Comparison of ENCODE assay signal across 9 cellular contexts in genomic region chr4:113899260-113900177, GRCh38.
DNase-seq lines count a peak whose midpoint lies in the region; ATAC-seq and TF ChIP-seq lines count a peak whose summit lies in the region.
"Had no signal": no experiment of that assay in that cellular context is flagged by ENCODE, and none has a peak within 500 bp of the region (broad histone marks: within the 10 kb centered on the region; RNA-seq: fewer than 3 reads in every experiment).

No MANE protein-coding gene starts in this region.

- intact Hi-C loops in CD14-positive monocyte (cut with micrococcal nuclease): loop anchor here in 1 of 2 donors (10.0 kb wide), 3 partner anchors 125 to 505 kb away; no protein-coding TSS in a partner anchor

- H3K9me3 Mint-ChIP-seq in CD14-positive monocyte: peaks cover 0 to 4% (median 0%) of the 10 kb centered on the region in 7 donors
- H3K9me3 Mint-ChIP-seq in activated T-cell treated with anti-CD3 and anti-CD28 coated beads, Interleukin-2, amount 50 U/mL, for 24 hours: peaks cover 3% of the 10 kb centered on the region

- no peak overlapping the region for H3K4me3 Mint-ChIP-seq in CD14-positive monocyte
- no peak overlapping the region for H3K4me3 Mint-ChIP-seq in activated T-cell treated with anti-CD3 and anti-CD28 coated beads, Interleukin-2, amount 50 U/mL, for 24 hours

- ATAC-seq in GM19397 (IDR thresholded peaks at IDR 0.05; ENCODE audit: unreplicated experiment) (peak; percentile 88), HG03280 (IDR thresholded peaks at IDR 0.05; ENCODE audit: unreplicated experiment) (peak; percentile 88)

- peaks cover 0 to 2% (median 1%) of the 10 kb centered on the region in 3 donors for H3K27me3 Mint-ChIP-seq in CD14-positive monocyte (ENCODE audit: low read depth in 3 of 3)
- no peaks in the 10 kb centered on the region for H3K27me3 Mint-ChIP-seq in activated T-cell treated with anti-CD3 and anti-CD28 coated beads, Interleukin-2, amount 50 U/mL, for 24 hours

- H3K4me1 Mint-ChIP-seq in CD14-positive monocyte: peaks cover 19% of the 10 kb centered on the region
- peaks cover 61% of the 10 kb centered on the region for H3K4me1 Mint-ChIP-seq in activated T-cell treated with anti-CD3 and anti-CD28 coated beads, Interleukin-2, amount 50 U/mL, for 24 hours (ENCODE audit: low read depth)

- TF ChIP-seq CTCF in CD14-positive monocyte (IDR thresholded peaks at IDR 0.05): no peak

- H3K27ac Mint-ChIP-seq in CD14-positive monocyte: peak overlapping the region in 5 of 7 donors; percentile 35 to 75 (median 40)
- H3K27ac Mint-ChIP-seq in activated T-cell treated with anti-CD3 and anti-CD28 coated beads, Interleukin-2, amount 50 U/mL, for 24 hours: peak overlapping the region; percentile 85

- no peaks in the 10 kb centered on the region for H3K36me3 Mint-ChIP-seq in CD14-positive monocyte
- no peaks in the 10 kb centered on the region for H3K36me3 Mint-ChIP-seq in activated T-cell treated with anti-CD3 and anti-CD28 coated beads, Interleukin-2, amount 50 U/mL, for 24 hours (ENCODE audit: low read depth)

- no peak for DNase-seq in CD14-positive monocyte (ENCODE audit: low spot score)
- no peak for DNase-seq in activated T-cell treated with anti-CD3 and anti-CD28 coated beads, Interleukin-2, amount 50 U/mL, for 24 hours
- no peak for DNase-seq in DMS 273 (lab: John Stamatoyannopoulos, UW; ENCODE audit: unreplicated experiment)
- no peak for DNase-seq in ecto neural progenitor cell (ENCODE audit: low spot score)
- DNase-seq in NCI-H1048 (lab: John Stamatoyannopoulos, UW): no peak
- DNase-seq in H4 (ENCODE audit: low spot score): no peak
- DNase-seq: erythroblast had no signal
